Comparison of ENCODE assay signal across 34 cellular contexts in genomic region chr4:21709761-21710160, GRCh38.
"Had no signal": no experiment of that assay in that cellular context is flagged by ENCODE, and none has a peak within 500 bp of the region (broad histone marks: within the 10 kb centered on the region; RNA-seq: fewer than 3 reads in every experiment).

No MANE protein-coding gene starts in this region.

- DNase-seq: Karpas-422, Kasumi-1, KG1, MG63, MM.1S, MV-4-11, NCI-H1048, NCI-H1092, NCI-H1092 treated with DMSO at 0.1 percent for 48 hours, NCI-H1105, NCI-H1105 treated with DMSO at 0.1 percent for 48 hours, NCI-H1417, NCI-H1417 treated with DMSO at 0.1 percent for 48 hours, NCI-H1436, NCI-H1436 treated with DMSO at 0.1 percent for 48 hours, NCI-H146, NCI-H1694, NCI-H1694 treated with DMSO at 0.1 percent for 48 hours, NCI-H187, NCI-H187 treated with DMSO at 0.1 percent for 48 hours, NCI-H1930, NCI-H2029, NCI-H2029 treated with DMSO at 0.1 percent for 48 hours, NCI-H2081, NCI-H2081 treated with DMSO at 0.1 percent for 48 hours, NCI-H2107, NCI-H2171, NCI-H2171 treated with DMSO at 0.1 percent for 48 hours, NCI-H2227 treated with DMSO at 0.1 percent for 48 hours, NCI-H226, NCI-H446, NCI-H446 treated with DMSO at 0.1 percent for 48 hours, NCI-H510A had no signal

- H3K36me3 ChIP-seq: MG63 had no signal

- H3K9ac ChIP-seq: KMS-11 had no signal

- H3K9me3 ChIP-seq: MG63 had no signal

- H3K4me2 ChIP-seq: KMS-11 had no signal

- H3K4me3 ChIP-seq: MG63 had no signal

- H3K27me3 ChIP-seq: MG63 had no signal

- H3K27ac ChIP-seq: KMS-11 had no signal
